Comparison of ENCODE assay signal across 11 cellular contexts in the genomic region with DNA sequence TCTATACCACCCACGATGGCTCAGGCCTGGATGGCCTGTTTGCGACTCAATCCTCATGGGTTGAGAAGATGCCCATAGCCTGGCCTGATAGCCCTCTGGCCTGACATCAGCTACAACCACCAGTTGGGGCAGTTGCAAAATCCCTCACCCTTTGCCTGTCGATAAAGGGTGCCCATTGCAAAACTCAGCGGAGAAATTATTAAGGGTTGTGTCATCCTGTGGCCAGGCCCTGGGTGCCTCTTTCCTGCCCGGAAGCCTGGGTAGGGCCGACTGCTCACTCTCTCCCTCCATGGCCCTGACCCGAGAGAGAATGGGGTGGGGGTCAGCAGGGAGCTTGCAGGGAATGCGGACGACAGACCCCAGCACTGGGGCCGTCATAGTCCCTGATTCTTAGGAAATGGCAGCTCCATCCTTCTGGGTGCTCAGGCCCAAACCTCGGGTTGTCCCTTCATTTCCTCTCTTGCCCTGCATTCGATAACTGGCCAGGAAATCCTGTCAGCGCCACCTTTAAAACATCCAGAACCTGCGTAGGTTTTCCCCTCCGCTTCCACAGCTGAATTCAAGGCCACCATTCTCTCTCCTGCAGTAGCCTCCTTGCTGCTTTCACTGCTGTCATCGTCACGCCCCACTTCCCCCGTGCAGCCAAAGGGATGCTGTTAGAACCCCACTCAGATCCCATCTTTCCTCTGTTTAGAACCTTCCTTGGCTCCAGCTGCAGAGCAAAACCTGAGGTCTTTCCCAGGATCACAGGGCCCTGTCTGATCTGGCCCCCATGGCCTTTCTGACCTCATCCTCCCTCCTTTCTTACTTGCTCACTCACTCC. TPM values are rescaled to one million over a fixed set of nuclear protein-coding genes. Genes with fewer than 3 reads are reported as not detected.
DNase-seq lines count a peak whose midpoint lies in the region; ATAC-seq and TF ChIP-seq lines count a peak whose summit lies in the region.
"Had no signal": no experiment of that assay in that cellular context is flagged by ENCODE, and none has a peak within 500 bp of the region (broad histone marks: within the 10 kb centered on the region; RNA-seq: fewer than 3 reads in every experiment).

No MANE protein-coding gene starts in this region.

- H3K4me1 ChIP-seq in sigmoid colon, result peaks cover 0 to 30% (median 21%) of the 10 kb centered on the region in 4 donors
- H3K4me1 ChIP-seq in CD8-positive, alpha-beta memory T cell (ENCODE audit: insufficient read depth, low read length), result no peaks in the 10 kb centered on the region
- H3K4me1 ChIP-seq: parathyroid adenoma had no signal

- intact Hi-C loops in Right ventricle myocardium inferior (cut with DNase I) (no loop called here), sigmoid colon (cut with DNase I) (no loop called here)

- H3K4me3 Mint-ChIP-seq in CD8-positive, alpha-beta memory T cell, result no peak overlapping the region
- H3K4me3 Mint-ChIP-seq: activated CD8-positive, alpha-beta T cell treated with anti-CD3 and anti-CD28 coated beads, Interleukin-2, amount 10 ng/mL, durations not matched to agents 7 days and 5 days had no signal

- no peak for TF ChIP-seq CTCF in sigmoid colon (IDR thresholded peaks at IDR 0.05)

- no peak for TF ChIP-seq EP300 in sigmoid colon (IDR thresholded peaks at IDR 0.05)

- H3K4me1 Mint-ChIP-seq in CD8-positive, alpha-beta memory T cell, result no peaks in the 10 kb centered on the region

- ATAC-seq in Right ventricle myocardium inferior (peak; percentile 35), HG03039 (IDR thresholded peaks at IDR 0.05; ENCODE audit: unreplicated experiment) (no peak), HG02885 (IDR thresholded peaks at IDR 0.05; ENCODE audit: poor library complexity, unreplicated experiment) (no peak)
- ATAC-seq: activated CD8-positive, alpha-beta T cell treated with anti-CD3 and anti-CD28 coated beads, Interleukin-2, amount 10 ng/mL, durations not matched to agents 7 days and 5 days had no signal

- no peaks in the 10 kb centered on the region for H3K36me3 ChIP-seq in sigmoid colon
- H3K36me3 ChIP-seq in CD8-positive, alpha-beta memory T cell (ENCODE audit: insufficient read depth, low read length), result no peaks in the 10 kb centered on the region

- CTCF ChIA-PET in CD8-positive, alpha-beta memory T cell (lab: Charles Lee), result no interaction called here

- POLR2A ChIA-PET in CD8-positive, alpha-beta memory T cell (lab: Charles Lee), result no interaction called here

- DNase-seq in GM03348 (ENCODE audit: low spot score), result peak; percentile 62
- DNase-seq in SKM-1 (lab: John Stamatoyannopoulos, UW; ENCODE audit: unreplicated experiment), result peak; percentile 93
- DNase-seq in Right ventricle myocardium inferior (ENCODE audit: missing footprints), result no peak
- DNase-seq in sigmoid colon, result no peak
- no peak for DNase-seq in CD8-positive, alpha-beta memory T cell
- DNase-seq in COLO829 (ENCODE audit: low spot score), result no peak
- DNase-seq: activated CD8-positive, alpha-beta T cell treated with anti-CD3 and anti-CD28 coated beads, Interleukin-2, amount 10 ng/mL, durations not matched to agents 7 days and 5 days; DMS53 had no signal

- H3K9me3 ChIP-seq in sigmoid colon, result no peaks in the 10 kb centered on the region
- H3K9me3 ChIP-seq in CD8-positive, alpha-beta memory T cell (ENCODE audit: low read length), result no peaks in the 10 kb centered on the region

- H3K27me3 ChIP-seq in sigmoid colon, result no peaks in the 10 kb centered on the region
- no peaks in the 10 kb centered on the region for H3K27me3 ChIP-seq in CD8-positive, alpha-beta memory T cell (ENCODE audit: insufficient read depth, low read length, poor library complexity, severe bottlenecking)

- H3K9me3 Mint-ChIP-seq in CD8-positive, alpha-beta memory T cell, result no peaks in the 10 kb centered on the region

- 86 to 88% methylated on average over 18 of the region's 18 CpGs for WGBS in sigmoid colon, 2 donors

- no peak overlapping the region for H3K4me3 ChIP-seq in sigmoid colon
- H3K4me3 ChIP-seq in CD8-positive, alpha-beta memory T cell (ENCODE audit: low read length), result no peak overlapping the region

- H3K27ac Mint-ChIP-seq in CD8-positive, alpha-beta memory T cell, result peak overlapping the region in 1 of 8 donors; percentile 51
- H3K27ac Mint-ChIP-seq: activated CD8-positive, alpha-beta T cell treated with anti-CD3 and anti-CD28 coated beads, Interleukin-2, amount 10 ng/mL, durations not matched to agents 7 days and 5 days had no signal

- H3K27me3 Mint-ChIP-seq in CD8-positive, alpha-beta memory T cell, result peaks cover 2 to 5% of the 10 kb centered on the region in 2 donors

- no peak for TF ChIP-seq POLR2A in sigmoid colon (IDR thresholded peaks at IDR 0.05)

- no peaks in the 10 kb centered on the region for H3K36me3 Mint-ChIP-seq in CD8-positive, alpha-beta memory T cell

- H3K27ac ChIP-seq in sigmoid colon, result peak overlapping the region in 3 of 4 donors; percentile 6 to 86 (median 28)
- no peak overlapping the region for H3K27ac ChIP-seq in CD8-positive, alpha-beta memory T cell (ENCODE audit: low read depth, low read length)
- H3K27ac ChIP-seq: parathyroid adenoma had no signal

RNA-seq across cellular contexts. Expression of a gene that starts 31.1 kb away (rescaled TPM):
- total RNA-seq in Right ventricle myocardium inferior, result 62.4 TPM
- 100 to 1,000 TPM in 2 of 4 donors, 10 to 100 TPM in 2; 53.2 to 173 (median 93.6) TPM for total RNA-seq in sigmoid colon
- polyA plus RNA-seq in sigmoid colon, result 10 to 100 TPM in 2 of 3 donors, 1 to 10 TPM in 1; 6.9 to 17.4 (median 12.2) TPM
- total RNA-seq in CD8-positive, alpha-beta memory T cell, result 10 to 100 TPM; 25.3 to 29.1 TPM
- polyA plus RNA-seq in CD8-positive, alpha-beta memory T cell, result 27.0 TPM

Comparison
In these comparisons a context has a peak if more than half of its experiments do, and no peak if none do; other contexts are left out.
1. DNase-seq: peak in GM03348 (single experiment) and SKM-1 (single experiment); none in Right ventricle myocardium inferior (single experiment), sigmoid colon (single experiment), CD8-positive, alpha-beta memory T cell (0 of 5) and COLO829 (single experiment).